ENCODE assay signal across 19 cellular contexts in genomic region chr5:14048434-14048833, GRCh38.
DNase-seq lines count a peak whose midpoint lies in the region; ATAC-seq, FAIRE-seq and TF ChIP-seq lines count a peak whose summit lies in the region.
"Had no signal": no experiment of that assay in that cellular context is flagged by ENCODE, and none has a peak within 500 bp of the region (broad histone marks: within the 10 kb centered on the region; RNA-seq: fewer than 3 reads in every experiment).

No MANE protein-coding gene starts in this region.

- H3K9ac ChIP-seq in astrocyte (ENCODE audit: low read length) = no peak overlapping the region
- H3K9ac ChIP-seq: BLaER1 had no signal

- no peaks in the 10 kb centered on the region for H3K79me2 ChIP-seq in astrocyte (ENCODE audit: insufficient read depth, low read length)
- no peaks in the 10 kb centered on the region for H3K79me2 ChIP-seq in osteoblast (ENCODE audit: insufficient read depth, low read length)

- H3K36me3 Mint-ChIP-seq in HFFc6 (ENCODE audit: low read depth) = peaks cover 4% of the 10 kb centered on the region; the same call in 1 of the 2 replicates
- H3K36me3 Mint-ChIP-seq in astrocyte (ENCODE audit: low read depth, unreplicated experiment) = no peaks in the 10 kb centered on the region
- no peaks in the 10 kb centered on the region for H3K36me3 Mint-ChIP-seq in CD4-positive, alpha-beta T cell (ENCODE audit: low read depth)
- H3K36me3 Mint-ChIP-seq: CD14-positive monocyte; CD8-positive, alpha-beta T cell had no signal

- intact Hi-C loops in CD4-positive, alpha-beta T cell (cut with DNase I, micrococcal nuclease) = no loop called here

- TF ChIP-seq CTCF in HFFc6 (IDR thresholded peaks at IDR 0.05) (no peak), astrocyte (IDR thresholded peaks at IDR 0.05; ENCODE audit: insufficient read depth, low read depth, low read length) (no peak), osteoblast (IDR thresholded peaks at IDR 0.05; ENCODE audit: extremely low read depth, low read depth, low read length) (no peak)
- TF ChIP-seq CTCF in CD4-positive, alpha-beta T cell (IDR thresholded peaks at IDR 0.05) = no peak

- DNase-seq in HFFc6 (no peak), astrocyte (ENCODE audit: low read depth) (no peak), osteoblast (ENCODE audit: insufficient read length, low spot score, missing footprints) (no peak), NCI-H82 (lab: John Stamatoyannopoulos, UW) (no peak)
- no peak for DNase-seq in CD4-positive, alpha-beta T cell
- DNase-seq: Calu3; CD8-positive, alpha-beta T cell; DMS79 treated with DMSO at 0.1 percent for 48 hours; GF-D8; HCEC 1CT; KBM-7 had no signal

- no peaks in the 10 kb centered on the region for H3K36me3 ChIP-seq in astrocyte (ENCODE audit: insufficient read depth, low read length)
- no peaks in the 10 kb centered on the region for H3K36me3 ChIP-seq in osteoblast (ENCODE audit: insufficient read depth, low read length)
- H3K36me3 ChIP-seq: BLaER1 had no signal

- FAIRE-seq in astrocyte (lab: Jason Lieb, UNC) = peak; percentile 39
- FAIRE-seq: A204.1, GM19239, H54 had no signal

- H2AFZ ChIP-seq in astrocyte (ENCODE audit: low read depth, low read length) (no peak overlapping the region), osteoblast (ENCODE audit: low read length) (peak overlapping the region; percentile 32)
- H2AFZ ChIP-seq: GM23338 had no signal

- H3K27ac Mint-ChIP-seq in HFFc6 = peak overlapping the region; percentile 69
- H3K27ac Mint-ChIP-seq in astrocyte (ENCODE audit: unreplicated experiment) = peak overlapping the region; percentile 31
- H3K27ac Mint-ChIP-seq in CD4-positive, alpha-beta T cell = no peak overlapping the region
- H3K27ac Mint-ChIP-seq: CD14-positive monocyte; CD8-positive, alpha-beta T cell; GM23338 had no signal

- H3K9me3 ChIP-seq in astrocyte (ENCODE audit: insufficient read depth, low read depth, low read length) (no peaks in the 10 kb centered on the region), osteoblast (ENCODE audit: low read depth, low read length) (no peaks in the 10 kb centered on the region)
- H3K9me3 ChIP-seq in CD4-positive, alpha-beta T cell (ENCODE audit: control insufficient read depth, low read length) = no peaks in the 10 kb centered on the region
- H3K9me3 ChIP-seq: BLaER1 had no signal

- no peak overlapping the region for H3K4me3 Mint-ChIP-seq in HFFc6
- no peak overlapping the region for H3K4me3 Mint-ChIP-seq in astrocyte (ENCODE audit: unreplicated experiment)
- H3K4me3 Mint-ChIP-seq in CD4-positive, alpha-beta T cell = no peak overlapping the region
- H3K4me3 Mint-ChIP-seq: CD14-positive monocyte; CD8-positive, alpha-beta T cell; GM23338 had no signal

- no peak overlapping the region for H3K27ac ChIP-seq in astrocyte (ENCODE audit: low read depth, low read length)
- H3K27ac ChIP-seq in osteoblast (ENCODE audit: low read depth, low read length) = peak overlapping the region; percentile 9
- H3K27ac ChIP-seq in CD4-positive, alpha-beta T cell (ENCODE audit: low read depth, low read length) = no peak overlapping the region
- H3K27ac ChIP-seq: BLaER1, HL-60 had no signal

- ATAC-seq in GM19463 (IDR thresholded peaks at IDR 0.05; ENCODE audit: unreplicated experiment) = no peak
- no peak for ATAC-seq in CD4-positive, alpha-beta T cell (ENCODE audit: poor library complexity)
- ATAC-seq: CD8-positive, alpha-beta T cell; GM23338 had no signal

- H4K20me1 ChIP-seq in astrocyte (ENCODE audit: insufficient read depth, low read length) (no peaks in the 10 kb centered on the region), osteoblast (ENCODE audit: insufficient read depth, low read length) (no peaks in the 10 kb centered on the region)
- H4K20me1 ChIP-seq: BLaER1 had no signal

- H3K9me3 Mint-ChIP-seq in HFFc6 (no peaks in the 10 kb centered on the region; the same call in 1 of the 2 replicates), astrocyte (ENCODE audit: unreplicated experiment) (no peaks in the 10 kb centered on the region)
- no peaks in the 10 kb centered on the region for H3K9me3 Mint-ChIP-seq in CD4-positive, alpha-beta T cell
- H3K9me3 Mint-ChIP-seq: CD8-positive, alpha-beta T cell; GM23338 had no signal

- peaks cover 43% of the 10 kb centered on the region for H3K4me1 Mint-ChIP-seq in HFFc6 (ENCODE audit: low read depth)
- H3K4me1 Mint-ChIP-seq in astrocyte (ENCODE audit: low read depth, unreplicated experiment) = peaks cover 9% of the 10 kb centered on the region
- no peaks in the 10 kb centered on the region for H3K4me1 Mint-ChIP-seq in CD4-positive, alpha-beta T cell (ENCODE audit: low read depth)
- H3K4me1 Mint-ChIP-seq: CD14-positive monocyte, GM23338 had no signal

- H3K27me3 ChIP-seq in astrocyte (ENCODE audit: insufficient read depth, low read length) = no peaks in the 10 kb centered on the region
- no peaks in the 10 kb centered on the region for H3K27me3 ChIP-seq in osteoblast (ENCODE audit: insufficient read depth, low read length)
- H3K27me3 ChIP-seq in CD4-positive, alpha-beta T cell (ENCODE audit: control insufficient read depth, insufficient read depth, low read length) = no peaks in the 10 kb centered on the region
- H3K27me3 ChIP-seq: BLaER1 had no signal

- H3K27me3 Mint-ChIP-seq in HFFc6 (ENCODE audit: insufficient read depth) (peaks cover 5% of the 10 kb centered on the region), astrocyte (ENCODE audit: low read depth, unreplicated experiment) (no peaks in the 10 kb centered on the region)
- peaks cover 10% of the 10 kb centered on the region for H3K27me3 Mint-ChIP-seq in CD4-positive, alpha-beta T cell

- H3K4me3 ChIP-seq in astrocyte (ENCODE audit: insufficient read depth, low read depth, low read length) (no peak overlapping the region), osteoblast (ENCODE audit: insufficient read depth, low read length) (no peak overlapping the region)
- H3K4me3 ChIP-seq: BLaER1, GM23338 had no signal

- POLR2A ChIA-PET in CD4-positive, alpha-beta T cell (lab: Charles Lee) = no interaction called here

- no peaks in the 10 kb centered on the region for H3K4me1 ChIP-seq in astrocyte (ENCODE audit: insufficient read depth, low read length)
- H3K4me1 ChIP-seq in osteoblast (ENCODE audit: insufficient read depth, low read length) = peaks cover 7% of the 10 kb centered on the region
- H3K4me1 ChIP-seq: BLaER1 had no signal

- no peak overlapping the region for H3K4me2 ChIP-seq in astrocyte (ENCODE audit: low read length)
- no peak overlapping the region for H3K4me2 ChIP-seq in osteoblast (ENCODE audit: insufficient read depth, low read length)
- H3K4me2 ChIP-seq: BLaER1, GM23338 had no signal

- CTCF ChIA-PET in CD4-positive, alpha-beta T cell (lab: Charles Lee) = no interaction called here
